1 cellular context compared by ENCODE assay signal in the genomic region with DNA sequence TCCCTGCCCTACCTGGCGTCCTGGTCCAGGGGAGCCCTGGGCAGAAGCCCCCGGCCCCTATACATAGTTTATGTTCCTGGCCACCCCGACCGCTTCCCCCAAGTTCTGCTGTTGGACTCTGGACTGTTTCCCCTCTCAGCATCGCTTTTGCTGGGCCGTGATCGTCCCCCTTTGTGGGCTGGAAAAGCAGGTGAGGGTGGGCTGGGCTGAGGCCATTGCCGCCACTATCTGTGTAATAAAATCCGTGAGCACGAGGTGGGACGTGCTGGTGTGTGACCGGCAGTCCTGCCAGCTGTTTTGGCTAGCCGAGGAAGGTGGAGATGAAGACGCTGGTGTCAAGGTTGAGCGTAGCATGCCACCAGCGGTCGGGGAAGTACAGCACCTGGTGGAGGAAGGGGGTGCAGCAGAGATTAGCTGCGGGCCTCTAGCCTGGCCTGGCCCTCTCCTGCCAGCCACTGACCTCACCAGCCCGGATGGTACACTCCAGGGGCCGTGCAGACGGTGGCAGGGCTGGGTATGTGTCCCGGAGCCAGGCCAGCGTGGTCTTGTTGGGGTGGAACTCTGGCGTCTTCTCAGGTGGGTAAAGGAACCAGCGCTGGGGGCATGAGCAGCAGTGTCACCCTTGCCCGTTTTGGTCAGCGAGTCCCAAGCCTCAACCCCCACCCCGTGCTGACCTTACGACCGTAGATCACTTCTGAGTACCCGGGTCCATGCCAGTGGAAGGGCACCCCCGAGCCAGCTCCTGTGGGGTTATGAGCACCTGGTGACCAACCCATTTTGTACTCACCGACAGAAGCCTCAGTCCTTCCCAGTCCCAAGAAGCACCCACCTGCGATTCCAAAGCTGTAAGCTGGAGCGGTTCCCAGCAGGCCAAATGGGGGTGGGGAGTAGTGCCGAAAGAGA.
TF ChIP-seq lines count a peak whose summit lies in the region.

No MANE protein-coding gene starts in this region.

TF ChIP-seq in K562, 482 proteins besides CTCF, POLR2A, EP300 and RAD21 (continues in another document):
- TF ChIP-seq, protein P1, sequence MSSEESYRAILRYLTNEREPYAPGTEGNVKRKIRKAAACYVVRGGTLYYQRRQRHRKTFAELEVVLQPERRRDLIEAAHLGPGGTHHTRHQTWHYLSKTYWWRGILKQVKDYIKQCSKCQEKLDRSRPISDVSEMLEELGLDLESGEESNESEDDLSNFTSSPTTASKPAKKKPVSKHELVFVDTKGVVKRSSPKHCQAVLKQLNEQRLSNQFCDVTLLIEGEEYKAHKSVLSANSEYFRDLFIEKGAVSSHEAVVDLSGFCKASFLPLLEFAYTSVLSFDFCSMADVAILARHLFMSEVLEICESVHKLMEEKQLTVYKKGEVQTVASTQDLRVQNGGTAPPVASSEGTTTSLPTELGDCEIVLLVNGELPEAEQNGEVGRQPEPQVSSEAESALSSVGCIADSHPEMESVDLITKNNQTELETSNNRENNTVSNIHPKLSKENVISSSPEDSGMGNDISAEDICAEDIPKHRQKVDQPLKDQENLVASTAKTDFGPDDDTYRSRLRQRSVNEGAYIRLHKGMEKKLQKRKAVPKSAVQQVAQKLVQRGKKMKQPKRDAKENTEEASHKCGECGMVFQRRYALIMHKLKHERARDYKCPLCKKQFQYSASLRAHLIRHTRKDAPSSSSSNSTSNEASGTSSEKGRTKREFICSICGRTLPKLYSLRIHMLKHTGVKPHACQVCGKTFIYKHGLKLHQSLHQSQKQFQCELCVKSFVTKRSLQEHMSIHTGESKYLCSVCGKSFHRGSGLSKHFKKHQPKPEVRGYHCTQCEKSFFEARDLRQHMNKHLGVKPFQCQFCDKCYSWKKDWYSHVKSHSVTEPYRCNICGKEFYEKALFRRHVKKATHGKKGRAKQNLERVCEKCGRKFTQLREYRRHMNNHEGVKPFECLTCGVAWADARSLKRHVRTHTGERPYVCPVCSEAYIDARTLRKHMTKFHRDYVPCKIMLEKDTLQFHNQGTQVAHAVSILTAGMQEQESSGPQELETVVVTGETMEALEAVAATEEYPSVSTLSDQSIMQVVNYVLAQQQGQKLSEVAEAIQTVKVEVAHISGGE (CRISPR knock-in tag; IDR thresholded peaks at IDR 0.05): no peak
- TF ChIP-seq, protein P2, sequence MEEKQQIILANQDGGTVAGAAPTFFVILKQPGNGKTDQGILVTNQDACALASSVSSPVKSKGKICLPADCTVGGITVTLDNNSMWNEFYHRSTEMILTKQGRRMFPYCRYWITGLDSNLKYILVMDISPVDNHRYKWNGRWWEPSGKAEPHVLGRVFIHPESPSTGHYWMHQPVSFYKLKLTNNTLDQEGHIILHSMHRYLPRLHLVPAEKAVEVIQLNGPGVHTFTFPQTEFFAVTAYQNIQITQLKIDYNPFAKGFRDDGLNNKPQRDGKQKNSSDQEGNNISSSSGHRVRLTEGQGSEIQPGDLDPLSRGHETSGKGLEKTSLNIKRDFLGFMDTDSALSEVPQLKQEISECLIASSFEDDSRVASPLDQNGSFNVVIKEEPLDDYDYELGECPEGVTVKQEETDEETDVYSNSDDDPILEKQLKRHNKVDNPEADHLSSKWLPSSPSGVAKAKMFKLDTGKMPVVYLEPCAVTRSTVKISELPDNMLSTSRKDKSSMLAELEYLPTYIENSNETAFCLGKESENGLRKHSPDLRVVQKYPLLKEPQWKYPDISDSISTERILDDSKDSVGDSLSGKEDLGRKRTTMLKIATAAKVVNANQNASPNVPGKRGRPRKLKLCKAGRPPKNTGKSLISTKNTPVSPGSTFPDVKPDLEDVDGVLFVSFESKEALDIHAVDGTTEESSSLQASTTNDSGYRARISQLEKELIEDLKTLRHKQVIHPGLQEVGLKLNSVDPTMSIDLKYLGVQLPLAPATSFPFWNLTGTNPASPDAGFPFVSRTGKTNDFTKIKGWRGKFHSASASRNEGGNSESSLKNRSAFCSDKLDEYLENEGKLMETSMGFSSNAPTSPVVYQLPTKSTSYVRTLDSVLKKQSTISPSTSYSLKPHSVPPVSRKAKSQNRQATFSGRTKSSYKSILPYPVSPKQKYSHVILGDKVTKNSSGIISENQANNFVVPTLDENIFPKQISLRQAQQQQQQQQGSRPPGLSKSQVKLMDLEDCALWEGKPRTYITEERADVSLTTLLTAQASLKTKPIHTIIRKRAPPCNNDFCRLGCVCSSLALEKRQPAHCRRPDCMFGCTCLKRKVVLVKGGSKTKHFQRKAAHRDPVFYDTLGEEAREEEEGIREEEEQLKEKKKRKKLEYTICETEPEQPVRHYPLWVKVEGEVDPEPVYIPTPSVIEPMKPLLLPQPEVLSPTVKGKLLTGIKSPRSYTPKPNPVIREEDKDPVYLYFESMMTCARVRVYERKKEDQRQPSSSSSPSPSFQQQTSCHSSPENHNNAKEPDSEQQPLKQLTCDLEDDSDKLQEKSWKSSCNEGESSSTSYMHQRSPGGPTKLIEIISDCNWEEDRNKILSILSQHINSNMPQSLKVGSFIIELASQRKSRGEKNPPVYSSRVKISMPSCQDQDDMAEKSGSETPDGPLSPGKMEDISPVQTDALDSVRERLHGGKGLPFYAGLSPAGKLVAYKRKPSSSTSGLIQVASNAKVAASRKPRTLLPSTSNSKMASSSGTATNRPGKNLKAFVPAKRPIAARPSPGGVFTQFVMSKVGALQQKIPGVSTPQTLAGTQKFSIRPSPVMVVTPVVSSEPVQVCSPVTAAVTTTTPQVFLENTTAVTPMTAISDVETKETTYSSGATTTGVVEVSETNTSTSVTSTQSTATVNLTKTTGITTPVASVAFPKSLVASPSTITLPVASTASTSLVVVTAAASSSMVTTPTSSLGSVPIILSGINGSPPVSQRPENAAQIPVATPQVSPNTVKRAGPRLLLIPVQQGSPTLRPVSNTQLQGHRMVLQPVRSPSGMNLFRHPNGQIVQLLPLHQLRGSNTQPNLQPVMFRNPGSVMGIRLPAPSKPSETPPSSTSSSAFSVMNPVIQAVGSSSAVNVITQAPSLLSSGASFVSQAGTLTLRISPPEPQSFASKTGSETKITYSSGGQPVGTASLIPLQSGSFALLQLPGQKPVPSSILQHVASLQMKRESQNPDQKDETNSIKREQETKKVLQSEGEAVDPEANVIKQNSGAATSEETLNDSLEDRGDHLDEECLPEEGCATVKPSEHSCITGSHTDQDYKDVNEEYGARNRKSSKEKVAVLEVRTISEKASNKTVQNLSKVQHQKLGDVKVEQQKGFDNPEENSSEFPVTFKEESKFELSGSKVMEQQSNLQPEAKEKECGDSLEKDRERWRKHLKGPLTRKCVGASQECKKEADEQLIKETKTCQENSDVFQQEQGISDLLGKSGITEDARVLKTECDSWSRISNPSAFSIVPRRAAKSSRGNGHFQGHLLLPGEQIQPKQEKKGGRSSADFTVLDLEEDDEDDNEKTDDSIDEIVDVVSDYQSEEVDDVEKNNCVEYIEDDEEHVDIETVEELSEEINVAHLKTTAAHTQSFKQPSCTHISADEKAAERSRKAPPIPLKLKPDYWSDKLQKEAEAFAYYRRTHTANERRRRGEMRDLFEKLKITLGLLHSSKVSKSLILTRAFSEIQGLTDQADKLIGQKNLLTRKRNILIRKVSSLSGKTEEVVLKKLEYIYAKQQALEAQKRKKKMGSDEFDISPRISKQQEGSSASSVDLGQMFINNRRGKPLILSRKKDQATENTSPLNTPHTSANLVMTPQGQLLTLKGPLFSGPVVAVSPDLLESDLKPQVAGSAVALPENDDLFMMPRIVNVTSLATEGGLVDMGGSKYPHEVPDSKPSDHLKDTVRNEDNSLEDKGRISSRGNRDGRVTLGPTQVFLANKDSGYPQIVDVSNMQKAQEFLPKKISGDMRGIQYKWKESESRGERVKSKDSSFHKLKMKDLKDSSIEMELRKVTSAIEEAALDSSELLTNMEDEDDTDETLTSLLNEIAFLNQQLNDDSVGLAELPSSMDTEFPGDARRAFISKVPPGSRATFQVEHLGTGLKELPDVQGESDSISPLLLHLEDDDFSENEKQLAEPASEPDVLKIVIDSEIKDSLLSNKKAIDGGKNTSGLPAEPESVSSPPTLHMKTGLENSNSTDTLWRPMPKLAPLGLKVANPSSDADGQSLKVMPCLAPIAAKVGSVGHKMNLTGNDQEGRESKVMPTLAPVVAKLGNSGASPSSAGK (IDR thresholded peaks at IDR 0.05): no peak
- TF ChIP-seq, protein P3, sequence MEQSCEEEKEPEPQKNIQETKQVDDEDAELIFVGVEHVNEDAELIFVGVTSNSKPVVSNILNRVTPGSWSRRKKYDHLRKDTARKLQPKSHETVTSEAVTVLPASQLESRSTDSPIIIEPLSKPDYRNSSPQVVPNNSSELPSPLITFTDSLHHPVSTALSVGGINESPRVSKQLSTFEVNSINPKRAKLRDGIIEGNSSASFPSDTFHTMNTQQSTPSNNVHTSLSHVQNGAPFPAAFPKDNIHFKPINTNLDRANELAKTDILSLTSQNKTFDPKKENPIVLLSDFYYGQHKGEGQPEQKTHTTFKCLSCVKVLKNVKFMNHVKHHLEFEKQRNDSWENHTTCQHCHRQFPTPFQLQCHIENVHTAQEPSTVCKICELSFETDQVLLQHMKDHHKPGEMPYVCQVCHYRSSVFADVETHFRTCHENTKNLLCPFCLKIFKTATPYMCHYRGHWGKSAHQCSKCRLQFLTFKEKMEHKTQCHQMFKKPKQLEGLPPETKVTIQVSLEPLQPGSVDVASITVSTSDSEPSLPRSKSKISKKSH (CRISPR knock-in tag; IDR thresholded peaks at IDR 0.05): no peak
- TF ChIP-seq, protein P4, sequence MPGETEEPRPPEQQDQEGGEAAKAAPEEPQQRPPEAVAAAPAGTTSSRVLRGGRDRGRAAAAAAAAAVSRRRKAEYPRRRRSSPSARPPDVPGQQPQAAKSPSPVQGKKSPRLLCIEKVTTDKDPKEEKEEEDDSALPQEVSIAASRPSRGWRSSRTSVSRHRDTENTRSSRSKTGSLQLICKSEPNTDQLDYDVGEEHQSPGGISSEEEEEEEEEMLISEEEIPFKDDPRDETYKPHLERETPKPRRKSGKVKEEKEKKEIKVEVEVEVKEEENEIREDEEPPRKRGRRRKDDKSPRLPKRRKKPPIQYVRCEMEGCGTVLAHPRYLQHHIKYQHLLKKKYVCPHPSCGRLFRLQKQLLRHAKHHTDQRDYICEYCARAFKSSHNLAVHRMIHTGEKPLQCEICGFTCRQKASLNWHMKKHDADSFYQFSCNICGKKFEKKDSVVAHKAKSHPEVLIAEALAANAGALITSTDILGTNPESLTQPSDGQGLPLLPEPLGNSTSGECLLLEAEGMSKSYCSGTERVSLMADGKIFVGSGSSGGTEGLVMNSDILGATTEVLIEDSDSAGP (CRISPR knock-in tag; IDR thresholded peaks at IDR 0.05): no peak
- TF ChIP-seq SIX5 (IDR thresholded peaks at IDR 0.05; ENCODE audit: borderline replicate concordance in 1 of 2, insufficient read depth in 1 of 2, low read depth in 1 of 2, low read length in 2 of 2) (no peak), ZNF253 (CRISPR knock-in tag; conservative IDR thresholded peaks at IDR 0.05) (no peak), POLR2G (IDR thresholded peaks at IDR 0.05; ENCODE audit: low read depth, low read length) (peak; percentile 64), THRAP3 (IDR thresholded peaks at IDR 0.05; ENCODE audit: borderline replicate concordance) (no peak), DDX20 (tag; IDR thresholded peaks at IDR 0.05; ENCODE audit: low read depth) (no peak), ZNF24 (IDR thresholded peaks at IDR 0.05) (no peak), CREM (IDR thresholded peaks at IDR 0.05; ENCODE audit: low read depth) (no peak), KDM5B (IDR thresholded peaks at IDR 0.05; ENCODE audit: insufficient replicate concordance, low read depth, low read length) (peak; percentile 11), ZC3H4 (CRISPR knock-in tag; IDR thresholded peaks at IDR 0.05; ENCODE audit: borderline replicate concordance) (no peak), DNMT1 (IDR thresholded peaks at IDR 0.05) (no peak), E2F3 (CRISPR knock-in tag; IDR thresholded peaks at IDR 0.05) (no peak), PHTF2 (CRISPR knock-in tag; IDR thresholded peaks at IDR 0.05) (no peak), CHD2 (IDR thresholded peaks at IDR 0.05; ENCODE audit: low read depth, low read length) (no peak), RBM34 (IDR thresholded peaks at IDR 0.05; ENCODE audit: borderline replicate concordance, insufficient read depth, low read length) (no peak), CBX3 (IDR thresholded peaks at IDR 0.05; ENCODE audit: borderline replicate concordance in 1 of 2, low read length in 2 of 2) (no peak), EWSR1 (IDR thresholded peaks at IDR 0.05; ENCODE audit: borderline replicate concordance, low read depth, partially characterized antibody) (no peak), LEF1 (IDR thresholded peaks at IDR 0.05) (no peak), SUPT5H (IDR thresholded peaks at IDR 0.05) (peak; percentile 12; the same call in 1 of the 2 replicates), MTA2 (IDR thresholded peaks at IDR 0.05; ENCODE audit: low read depth) (no peak), FIP1L1 (IDR thresholded peaks at IDR 0.05; ENCODE audit: low read depth, low read length, poor library complexity, severe bottlenecking) (no peak), LARP7 (IDR thresholded peaks at IDR 0.05) (no peak)
- TF ChIP-seq, protein P5, sequence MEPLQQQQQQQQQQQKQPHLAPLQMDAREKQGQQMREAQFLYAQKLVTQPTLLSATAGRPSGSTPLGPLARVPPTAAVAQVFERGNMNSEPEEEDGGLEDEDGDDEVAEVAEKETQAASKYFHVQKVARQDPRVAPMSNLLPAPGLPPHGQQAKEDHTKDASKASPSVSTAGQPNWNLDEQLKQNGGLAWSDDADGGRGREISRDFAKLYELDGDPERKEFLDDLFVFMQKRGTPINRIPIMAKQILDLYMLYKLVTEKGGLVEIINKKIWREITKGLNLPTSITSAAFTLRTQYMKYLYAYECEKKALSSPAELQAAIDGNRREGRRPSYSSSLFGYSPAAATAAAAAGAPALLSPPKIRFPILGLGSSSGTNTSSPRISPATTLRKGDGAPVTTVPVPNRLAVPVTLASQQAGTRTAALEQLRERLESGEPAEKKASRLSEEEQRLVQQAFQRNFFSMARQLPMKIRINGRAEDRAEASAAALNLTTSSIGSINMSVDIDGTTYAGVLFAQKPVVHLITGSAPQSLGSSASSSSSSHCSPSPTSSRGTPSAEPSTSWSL (CRISPR knock-in tag; IDR thresholded peaks at IDR 0.05; ENCODE audit: borderline replicate concordance): no peak
- TF ChIP-seq, protein P6, sequence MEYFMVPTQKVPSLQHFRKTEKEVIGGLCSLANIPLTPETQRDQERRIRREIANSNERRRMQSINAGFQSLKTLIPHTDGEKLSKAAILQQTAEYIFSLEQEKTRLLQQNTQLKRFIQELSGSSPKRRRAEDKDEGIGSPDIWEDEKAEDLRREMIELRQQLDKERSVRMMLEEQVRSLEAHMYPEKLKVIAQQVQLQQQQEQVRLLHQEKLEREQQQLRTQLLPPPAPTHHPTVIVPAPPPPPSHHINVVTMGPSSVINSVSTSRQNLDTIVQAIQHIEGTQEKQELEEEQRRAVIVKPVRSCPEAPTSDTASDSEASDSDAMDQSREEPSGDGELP (CRISPR knock-in tag; IDR thresholded peaks at IDR 0.05; ENCODE audit: borderline replicate concordance): peak; percentile 38; the same call in 1 of the 2 replicates
- TF ChIP-seq, protein P7, sequence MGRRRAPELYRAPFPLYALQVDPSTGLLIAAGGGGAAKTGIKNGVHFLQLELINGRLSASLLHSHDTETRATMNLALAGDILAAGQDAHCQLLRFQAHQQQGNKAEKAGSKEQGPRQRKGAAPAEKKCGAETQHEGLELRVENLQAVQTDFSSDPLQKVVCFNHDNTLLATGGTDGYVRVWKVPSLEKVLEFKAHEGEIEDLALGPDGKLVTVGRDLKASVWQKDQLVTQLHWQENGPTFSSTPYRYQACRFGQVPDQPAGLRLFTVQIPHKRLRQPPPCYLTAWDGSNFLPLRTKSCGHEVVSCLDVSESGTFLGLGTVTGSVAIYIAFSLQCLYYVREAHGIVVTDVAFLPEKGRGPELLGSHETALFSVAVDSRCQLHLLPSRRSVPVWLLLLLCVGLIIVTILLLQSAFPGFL (CRISPR knock-in tag; IDR thresholded peaks at IDR 0.05): no peak
